ENCODE assay signal across 9 cellular contexts in genomic region chr9:111094433-111095421, GRCh38. TPM values are rescaled to one million over a fixed set of nuclear protein-coding genes. Genes with fewer than 3 reads are reported as not detected.
DNase-seq lines count a peak whose midpoint lies in the region; ATAC-seq and TF ChIP-seq lines count a peak whose summit lies in the region.
"Had no signal": no experiment of that assay in that cellular context is flagged by ENCODE, and none has a peak within 500 bp of the region (broad histone marks: within the 10 kb centered on the region; RNA-seq: fewer than 3 reads in every experiment).

No MANE protein-coding gene starts in this region.

- H3K27ac ChIP-seq in PC-3 (ENCODE audit: low read length), result 0 out of 2 replicates have a peak overlapping the region, but pooled peaks have one; percentile 11

- peaks cover 10% of the 10 kb centered on the region for H3K4me1 ChIP-seq in PC-3 (ENCODE audit: insufficient read depth, low read length)

- peak overlapping the region; percentile 53 for H2AFZ ChIP-seq in PC-3 (ENCODE audit: low read length)

- ATAC-seq in PC-3, result peak; percentile 83

- peak overlapping the region; percentile 8; the same call in 1 of the 2 replicates for H3K4me2 ChIP-seq in PC-3 (ENCODE audit: low read length)

- BruUV-seq in PC-3 (replicated peaks; lab: Mats Ljungman, UMichigan), result no TSS peak

- POLR2A ChIA-PET in PC-3 (lab: Charles Lee; ENCODE audit: unreplicated experiment), result no interaction called here

- H3K4me3 ChIP-seq in PC-3 (ENCODE audit: low read length) (no peak overlapping the region), fibroblast of villous mesenchyme (ENCODE audit: low read depth, low read length) (no peak overlapping the region)

- H3K9me3 ChIP-seq in PC-3 (ENCODE audit: low read length), result no peaks in the 10 kb centered on the region

- no peaks in the 10 kb centered on the region for H3F3A ChIP-seq in PC-3 (ENCODE audit: low read length, unreplicated experiment)

- CTCF ChIA-PET in PC-3 (lab: Charles Lee), result no interaction called here

- TF ChIP-seq CTCF in PC-3 (conservative IDR thresholded peaks at IDR 0.05; ENCODE audit: low read depth, low read length), result no peak
- TF ChIP-seq CTCF in fibroblast of villous mesenchyme (IDR thresholded peaks at IDR 0.05; ENCODE audit: insufficient read depth, low read depth, low read length), result no peak

- H3K27me3 ChIP-seq in PC-3 (ENCODE audit: low read length), result no peaks in the 10 kb centered on the region

- H3K36me3 ChIP-seq in PC-3 (ENCODE audit: low read depth, low read length), result no peaks in the 10 kb centered on the region

- DNase-seq in EL (peak; percentile 81), PC-3 (peak; percentile 57), fibroblast of villous mesenchyme (ENCODE audit: low read depth) (peak; percentile 63), pons (ENCODE audit: low spot score) (peak; percentile 49), germinal center (ENCODE audit: low spot score) (no peak), DMS 273 treated with DMSO at 0.1 percent for 48 hours (lab: John Stamatoyannopoulos, UW) (no peak), NCI-H82 treated with DMSO at 0.1 percent for 48 hours (lab: John Stamatoyannopoulos, UW; ENCODE audit: unreplicated experiment) (no peak), NCI-H1436 (lab: John Stamatoyannopoulos, UW) (no peak)
- DNase-seq: stimulated activated naive B cell treated with anti-CD40 and anti-IgM and Interleukin-4, amounts not matched to agents 10 μg/mL and 1 μg/mL and 100 μg/mL, for 72 hours had no signal

- intact Hi-C loops in PC-3 (cut with micrococcal nuclease), result no loop called here

- no peak overlapping the region for H3K9ac ChIP-seq in PC-3 (ENCODE audit: low read length)

- no peaks in the 10 kb centered on the region for H4K20me1 ChIP-seq in PC-3 (ENCODE audit: low read length)

- no peaks in the 10 kb centered on the region for H3K79me2 ChIP-seq in PC-3 (ENCODE audit: low read length)

- H3K9me2 ChIP-seq in PC-3 (replicated peaks; ENCODE audit: low read length), result no peaks in the 10 kb centered on the region

RNA-seq across cellular contexts. Expression of gene LPAR1, which starts 56.5 kb away (rescaled TPM):
- 67.9 and 75.0 TPM in 2 replicates for total RNA-seq in PC-3 (2014; rRNA removed)
- 54.4 and 108 TPM in 2 replicates for total RNA-seq in fibroblast of villous mesenchyme

Comparison
In these comparisons a context has a peak if more than half of its experiments do, and no peak if none do; other contexts are left out.
1. DNase-seq: peak in EL (single experiment), PC-3 (single experiment), fibroblast of villous mesenchyme (single experiment) and pons (single experiment); none in germinal center (single experiment), DMS 273 treated with DMSO at 0.1 percent for 48 hours (single experiment), NCI-H82 treated with DMSO at 0.1 percent for 48 hours (single experiment) and NCI-H1436 (single experiment).